In the genomic region with DNA sequence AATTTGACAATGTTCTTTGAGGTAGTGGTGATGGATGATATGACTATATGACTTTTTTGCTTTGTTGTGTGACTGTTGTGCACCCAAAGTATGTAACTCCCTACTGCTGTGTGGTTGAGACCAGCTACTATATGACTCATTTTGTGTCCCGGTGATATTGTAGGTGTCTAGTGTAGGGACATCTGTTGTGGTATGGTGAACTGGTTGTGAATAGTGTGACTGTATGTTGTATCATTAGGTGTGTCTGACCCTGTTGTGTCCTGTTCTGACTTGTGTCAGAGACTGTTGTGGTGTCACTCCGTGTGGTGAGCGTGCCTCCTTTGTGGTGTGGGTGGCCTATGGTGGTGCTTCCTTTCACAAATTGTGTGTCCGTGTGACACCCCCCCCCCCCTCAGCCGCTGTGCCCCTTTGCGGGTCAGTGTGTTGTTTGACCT, we compare ENCODE assay signal across 8 cellular contexts. TPM values are rescaled to one million over a fixed set of nuclear protein-coding genes. Genes with fewer than 3 reads are reported as not detected.
A peak's percentile ranks its signal among the peaks of the same experiment; 100 is the strongest.
DNase-seq lines count a peak whose midpoint lies in the region; ATAC-seq and TF ChIP-seq lines count a peak whose summit lies in the region.

No MANE protein-coding gene starts in this region.

- H4K20me1 ChIP-seq in SU-DHL-6 (ENCODE audit: low read depth, low read length), result no peaks in the 10 kb centered on the region

- H3K9ac ChIP-seq in SU-DHL-6 (ENCODE audit: low read length), result peak overlapping the region; percentile 55

- peak overlapping the region; percentile 80 for H3K4me2 ChIP-seq in SU-DHL-6 (ENCODE audit: low read depth, low read length, poor library complexity, severe bottlenecking)

- DNase-seq in GM20000 (ENCODE audit: low spot score), result peak; percentile 72
- no peak for DNase-seq in ovary
- DNase-seq in NK-92 treated with Interleukin-12 subunit alpha and Interleukin-12 subunit beta, amount 100 ng/mL, for 24 hours (lab: John Stamatoyannopoulos, UW), result no peak
- DNase-seq in foreskin melanocyte, result no peak

- H3K4me1 ChIP-seq in esophagus (ENCODE audit: control insufficient read depth in 2 of 2, insufficient read depth in 2 of 2, low read length in 1 of 2) (peaks cover 8 to 31% of the 10 kb centered on the region in 2 donors), ovary (ENCODE audit: insufficient read depth) (peaks cover 8% of the 10 kb centered on the region)

- TF ChIP-seq CTCF in C4-2B (conservative IDR thresholded peaks at IDR 0.05) (no peak), GM20000 (IDR thresholded peaks at IDR 0.05; ENCODE audit: extremely low read depth, missing control alignments) (no peak), SU-DHL-6 (IDR thresholded peaks at IDR 0.05; ENCODE audit: insufficient read depth, low read length, poor library complexity, severe bottlenecking) (no peak), ovary (IDR thresholded peaks at IDR 0.05) (no peak)

- peak overlapping the region; percentile 43 for H3K4me3 ChIP-seq in SU-DHL-6 (ENCODE audit: insufficient read depth, low read length, poor library complexity, severe bottlenecking)
- H3K4me3 ChIP-seq in esophagus (ENCODE audit: low read depth in 1 of 2, low read length in 2 of 2), result peak overlapping the region; percentile 9 to 46
- peak overlapping the region; percentile 47 for H3K4me3 ChIP-seq in ovary

- H3K36me3 ChIP-seq in SU-DHL-6 (ENCODE audit: low read length), result no peaks in the 10 kb centered on the region
- peaks cover 0 to 4% of the 10 kb centered on the region in 2 donors for H3K36me3 ChIP-seq in esophagus (ENCODE audit: control insufficient read depth in 2 of 2, insufficient read depth in 2 of 2, low read length in 1 of 2)
- H3K36me3 ChIP-seq in ovary, result no peaks in the 10 kb centered on the region

- H3K9me2 ChIP-seq in SU-DHL-6 (replicated peaks; ENCODE audit: insufficient read depth, low read length), result no peaks in the 10 kb centered on the region

- intact Hi-C loops in ovary (cut with DNase I), result loop anchor here in 3 of 4 donors (2.0 to 10.0 kb wide), 5 partner anchors 48 to 215 kb away; no protein-coding TSS in a partner anchor

- no peak for TF ChIP-seq EP300 in ovary (IDR thresholded peaks at IDR 0.05)

- no peaks in the 10 kb centered on the region for H3K27me3 ChIP-seq in SU-DHL-6 (ENCODE audit: low read length)
- H3K27me3 ChIP-seq in esophagus (ENCODE audit: control insufficient read depth in 1 of 2, insufficient read depth in 2 of 2, low read length in 2 of 2), result no peaks in the 10 kb centered on the region
- H3K27me3 ChIP-seq in ovary, result no peaks in the 10 kb centered on the region

- no peaks in the 10 kb centered on the region for H3K79me2 ChIP-seq in SU-DHL-6 (ENCODE audit: insufficient read depth, low read length)

- H3K27ac ChIP-seq in C4-2B, result peak overlapping the region; percentile 60
- H3K27ac ChIP-seq in SU-DHL-6 (ENCODE audit: low read depth, low read length), result peak overlapping the region; percentile 98
- H3K27ac ChIP-seq in esophagus (ENCODE audit: low read depth in 2 of 2, low read length in 1 of 2), result peak overlapping the region; percentile 87 to 95
- no peak overlapping the region for H3K27ac ChIP-seq in ovary

- ATAC-seq in HG02678 (IDR thresholded peaks at IDR 0.05; ENCODE audit: unreplicated experiment), result no peak

- H3K9me3 ChIP-seq in SU-DHL-6 (ENCODE audit: insufficient read depth, low read length) (no peaks in the 10 kb centered on the region), esophagus (ENCODE audit: control insufficient read depth in 2 of 2, insufficient read depth in 1 of 2, low read depth in 1 of 2, low read length in 1 of 2) (no peaks in the 10 kb centered on the region), ovary (no peaks in the 10 kb centered on the region)

- peaks cover 39% of the 10 kb centered on the region for H3F3A ChIP-seq in SU-DHL-6 (ENCODE audit: insufficient read depth)

- H2AFZ ChIP-seq in SU-DHL-6 (ENCODE audit: low read depth, low read length, severe bottlenecking), result no peak overlapping the region

- TF ChIP-seq POLR2A in ovary (IDR thresholded peaks at IDR 0.05), result no peak

- WGBS in esophagus, 2 donors, result 2 to 3% methylated on average over 5 to 6 of the region's 6 CpGs
- WGBS in ovary, 3 donors, result 19 to 41% (median 21%) methylated on average over 4 to 6 of the region's 6 CpGs

RNA-seq across cellular contexts. Expression of gene CXXC5, which starts 11.2 kb away (rescaled TPM):
- polyA plus RNA-seq in esophagus, result 10 to 100 TPM; 21.9 to 27.8 TPM
- total RNA-seq in ovary, result 10 to 100 TPM in 2 of 7 donors, 1 to 10 TPM in 5; 4.4 to 35.7 (median 8.7) TPM
- polyA plus RNA-seq in ovary, result 10 to 100 TPM in 1 of 2 donors, 1 to 10 TPM in 1; 7.0 to 28.2 TPM

Comparison
In these comparisons a context has a peak if more than half of its experiments do, and no peak if none do; other contexts are left out.
1. H3K27ac ChIP-seq: peak in C4-2B (single experiment), SU-DHL-6 (single experiment) and esophagus (2 of 2); none in ovary (0 of 2).
2. Peak in every context shown above with its lines, with median percentiles within 50 percentile points of each other: H3K4me3 ChIP-seq.